8 cellular contexts compared by ENCODE assay signal in genomic region chr3:44058022-44058867, GRCh38.
DNase-seq lines count a peak whose midpoint lies in the region; ATAC-seq and TF ChIP-seq lines count a peak whose summit lies in the region.

No MANE protein-coding gene starts in this region.

- DNase-seq in Ammon's horn (ENCODE audit: low spot score), result peak; percentile 43
- peak; percentile 62 for DNase-seq in epithelial cell of esophagus (ENCODE audit: low read depth)
- DNase-seq in stimulated activated CD4-positive, alpha-beta T cell treated with anti-CD3 and anti-CD28 coated beads, Interleukin-4, amount 100 ng/mL, for 4 hours, result peak; percentile 29 to 83
- DNase-seq in DMS153 treated with DMSO at 0.1 percent for 48 hours (lab: John Stamatoyannopoulos, UW; ENCODE audit: unreplicated experiment), result no peak
- DNase-seq in colonic mucosa, result no peak

- peaks cover 14% of the 10 kb centered on the region for H3K4me1 Mint-ChIP-seq in T-helper 1 cell treated with Interleukin-12 subunit alpha and Interleukin-12 subunit beta and Interleukin-4 antibody, amounts not matched to agents 30 μg/mL and 1 μg/mL, for 36 hours (ENCODE audit: low read depth)

- no peak overlapping the region for H3K4me3 Mint-ChIP-seq in T-helper 1 cell treated with Interleukin-12 subunit alpha and Interleukin-12 subunit beta and Interleukin-4 antibody, amounts not matched to agents 30 μg/mL and 1 μg/mL, for 36 hours

- no peaks in the 10 kb centered on the region for H3K9me3 Mint-ChIP-seq in T-helper 1 cell treated with Interleukin-12 subunit alpha and Interleukin-12 subunit beta and Interleukin-4 antibody, amounts not matched to agents 30 μg/mL and 1 μg/mL, for 36 hours

- peak overlapping the region; percentile 32 for H3K27ac Mint-ChIP-seq in T-helper 1 cell treated with Interleukin-12 subunit alpha and Interleukin-12 subunit beta and Interleukin-4 antibody, amounts not matched to agents 30 μg/mL and 1 μg/mL, for 36 hours

- TF ChIP-seq POLR2A in GM19099 (IDR thresholded peaks at IDR 0.05; ENCODE audit: extremely low read depth, insufficient read length, low read depth), result peak; percentile 23

- peak; percentile 98 for ATAC-seq in HG03066 (IDR thresholded peaks at IDR 0.05; ENCODE audit: low read depth, unreplicated experiment)

- H3K27me3 ChIP-seq in colonic mucosa, result no peaks in the 10 kb centered on the region

- intact Hi-C loops in colonic mucosa (cut with DNase I), result no loop called here

- H3K9me3 ChIP-seq in colonic mucosa, result no peaks in the 10 kb centered on the region

- no peaks in the 10 kb centered on the region for H3K36me3 Mint-ChIP-seq in T-helper 1 cell treated with Interleukin-12 subunit alpha and Interleukin-12 subunit beta and Interleukin-4 antibody, amounts not matched to agents 30 μg/mL and 1 μg/mL, for 36 hours (ENCODE audit: low read depth)

- TF ChIP-seq CTCF in epithelial cell of esophagus (IDR thresholded peaks at IDR 0.05; ENCODE audit: insufficient read depth, low read depth, low read length, missing control alignments) (no peak), colonic mucosa (IDR thresholded peaks at IDR 0.05) (no peak)

- peaks cover 24% of the 10 kb centered on the region for H3K27me3 Mint-ChIP-seq in T-helper 1 cell treated with Interleukin-12 subunit alpha and Interleukin-12 subunit beta and Interleukin-4 antibody, amounts not matched to agents 30 μg/mL and 1 μg/mL, for 36 hours (ENCODE audit: low read depth)

- H3K36me3 ChIP-seq in colonic mucosa, result no peaks in the 10 kb centered on the region

- H3K9ac ChIP-seq in colonic mucosa (ENCODE audit: low read depth in 2 of 2, low read length in 2 of 2), result no peak overlapping the region

- H3K4me3 ChIP-seq in epithelial cell of esophagus (ENCODE audit: low read length) (no peak overlapping the region), colonic mucosa (no peak overlapping the region)

- H3K27ac ChIP-seq in colonic mucosa, result no peak overlapping the region

- no peaks in the 10 kb centered on the region for H3K4me1 ChIP-seq in colonic mucosa

Comparison
In these comparisons a context has a peak if more than half of its experiments do, and no peak if none do; other contexts are left out.
1. DNase-seq: peak in Ammon's horn (single experiment), epithelial cell of esophagus (single experiment) and stimulated activated CD4-positive, alpha-beta T cell treated with anti-CD3 and anti-CD28 coated beads, Interleukin-4, amount 100 ng/mL, for 4 hours (2 of 2); none in DMS153 treated with DMSO at 0.1 percent for 48 hours (single experiment) and colonic mucosa (single experiment).